Comparison of ENCODE assay signal across 20 cellular contexts in the genomic region with DNA sequence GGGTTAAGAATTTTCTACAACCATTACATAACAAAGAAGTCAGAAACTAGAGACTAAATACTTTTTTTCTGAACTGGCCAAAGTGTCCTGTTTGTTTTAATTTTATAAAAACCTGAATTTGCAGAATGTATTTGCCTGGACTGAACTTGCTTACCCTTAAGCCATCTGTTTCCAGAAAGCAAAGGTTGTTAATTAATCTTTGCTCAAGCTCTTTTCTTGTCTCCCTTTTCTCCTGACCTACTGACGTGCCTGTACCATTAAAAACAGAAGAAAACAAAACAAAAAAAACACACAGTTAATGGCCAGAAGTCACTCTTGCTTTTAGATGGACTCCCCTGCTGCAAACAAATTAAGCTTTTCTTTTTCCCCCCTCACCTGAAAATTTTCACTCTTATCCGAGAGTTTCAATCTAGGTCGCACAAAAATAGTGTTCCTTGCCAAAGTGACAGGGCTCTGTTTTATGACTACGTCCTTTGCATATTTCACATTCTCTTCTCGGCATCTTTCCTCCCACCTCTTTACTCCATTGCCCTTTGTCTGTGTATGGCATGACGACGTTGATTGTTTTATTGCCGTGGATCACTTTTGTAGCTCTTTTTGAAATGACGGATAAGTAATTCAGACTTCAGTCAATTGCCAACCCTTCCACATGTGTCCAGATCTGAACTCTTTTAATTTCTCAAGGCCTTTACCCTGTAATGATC.
DNase-seq lines count a peak whose midpoint lies in the region; ATAC-seq, FAIRE-seq and TF ChIP-seq lines count a peak whose summit lies in the region.
"Had no signal": no experiment of that assay in that cellular context is flagged by ENCODE, and none has a peak within 500 bp of the region (broad histone marks: within the 10 kb centered on the region; RNA-seq: fewer than 3 reads in every experiment).

No MANE protein-coding gene starts in this region.

- POLR2A ChIA-PET in Caco-2 (lab: Charles Lee) = no interaction called here

- H3K27ac Mint-ChIP-seq in Caco-2 (ENCODE audit: unreplicated experiment) = peak overlapping the region; percentile 9
- peak overlapping the region; percentile 60 for H3K27ac Mint-ChIP-seq in nephron progenitor cell
- H3K27ac Mint-ChIP-seq in activated T-helper 2 cell treated with anti-CD3 and anti-CD28 coated beads, Interferon-gamma antibody, Interleukin-2, Interleukin-4, amounts not matched to agents 10 μg/mL and 5 μg/mL and 100 μg/mL, durations not matched to agents 14 hours and 24 hours and 36 hours = no peak overlapping the region
- no peak overlapping the region for H3K27ac Mint-ChIP-seq in effector memory CD8-positive, alpha-beta T cell
- H3K27ac Mint-ChIP-seq: CD4-positive, alpha-beta T cell had no signal

- H3K4me1 ChIP-seq in Caco-2 = no peaks in the 10 kb centered on the region; the same call in 1 of the 2 replicates
- H3K4me1 ChIP-seq: SJCRH30 had no signal

- peak; percentile 97 for FAIRE-seq in islet of Langerhans (lab: Jason Lieb, UNC)
- FAIRE-seq: GM12891 had no signal

- H3K4me3 Mint-ChIP-seq in Caco-2 (ENCODE audit: unreplicated experiment) (peak overlapping the region; percentile 52), nephron progenitor cell (no peak overlapping the region)
- H3K4me3 Mint-ChIP-seq in activated T-helper 2 cell treated with anti-CD3 and anti-CD28 coated beads, Interferon-gamma antibody, Interleukin-2, Interleukin-4, amounts not matched to agents 10 μg/mL and 5 μg/mL and 100 μg/mL, durations not matched to agents 14 hours and 24 hours and 36 hours (ENCODE audit: low read depth) = no peak overlapping the region
- H3K4me3 Mint-ChIP-seq in effector memory CD8-positive, alpha-beta T cell = no peak overlapping the region
- H3K4me3 Mint-ChIP-seq: CD4-positive, alpha-beta T cell had no signal

- H3K27me3 ChIP-seq in Caco-2 (replicated peaks; ENCODE audit: control insufficient read depth, insufficient read depth, low read length) = no peaks in the 10 kb centered on the region
- H3K27me3 ChIP-seq: SJCRH30 had no signal

- no peak overlapping the region for H3K4me3 ChIP-seq in Caco-2 (ENCODE audit: low read depth, low read length)
- H3K4me3 ChIP-seq: SJCRH30 had no signal

- H3K27me3 Mint-ChIP-seq in Caco-2 (ENCODE audit: insufficient read depth, unreplicated experiment) (no peaks in the 10 kb centered on the region), nephron progenitor cell (ENCODE audit: low read depth, poor library complexity) (no peaks in the 10 kb centered on the region)
- no peaks in the 10 kb centered on the region for H3K27me3 Mint-ChIP-seq in activated T-helper 2 cell treated with anti-CD3 and anti-CD28 coated beads, Interferon-gamma antibody, Interleukin-2, Interleukin-4, amounts not matched to agents 10 μg/mL and 5 μg/mL and 100 μg/mL, durations not matched to agents 14 hours and 24 hours and 36 hours (ENCODE audit: low read depth)
- no peaks in the 10 kb centered on the region for H3K27me3 Mint-ChIP-seq in effector memory CD8-positive, alpha-beta T cell
- H3K27me3 Mint-ChIP-seq: CD4-positive, alpha-beta T cell had no signal

- TF ChIP-seq CTCF in Caco-2 (IDR thresholded peaks at IDR 0.05; ENCODE audit: insufficient read depth in 1 of 2, low read depth in 1 of 2, low read length in 1 of 2, severe bottlenecking in 1 of 2, unreplicated experiment in 1 of 2) = no peak
- no peak for TF ChIP-seq CTCF in nephron progenitor cell (IDR thresholded peaks at IDR 0.05)
- no peak for TF ChIP-seq CTCF in GM10266 (IDR thresholded peaks at IDR 0.05; ENCODE audit: control insufficient read depth, insufficient read depth, low read depth, missing control alignments)

- ATAC-seq in effector memory CD8-positive, alpha-beta T cell (replicated peaks) = no peak
- ATAC-seq: Panc1 had no signal

- DNase-seq in Caco-2 = peak; percentile 14 to 47
- DNase-seq in NCI-H69 (lab: John Stamatoyannopoulos, UW) = peak; percentile 34
- DNase-seq in nephron progenitor cell = no peak
- no peak for DNase-seq in activated T-helper 2 cell treated with anti-CD3 and anti-CD28 coated beads, Interferon-gamma antibody, Interleukin-2, Interleukin-4, amounts not matched to agents 10 μg/mL and 5 μg/mL and 100 μg/mL, durations not matched to agents 14 hours and 24 hours and 36 hours (ENCODE audit: low spot score)
- no peak for DNase-seq in effector memory CD8-positive, alpha-beta T cell
- DNase-seq in GM10266 (ENCODE audit: extremely low spot score) = no peak
- no peak for DNase-seq in ureter (ENCODE audit: low spot score)
- DNase-seq: CD4-positive, alpha-beta T cell; DMS53; EL; H7; NCI-H1436; NCI-H2029; NCI-H2171 treated with DMSO at 0.1 percent for 48 hours; NCI-H446; NCI-H526 treated with DMSO at 0.1 percent for 48 hours; SJCRH30 had no signal

- no peaks in the 10 kb centered on the region for H3K36me3 ChIP-seq in Caco-2 (ENCODE audit: control insufficient read depth, insufficient read depth, low read length)
- H3K36me3 ChIP-seq: SJCRH30 had no signal

- CTCF ChIA-PET in Caco-2 (lab: Charles Lee) = no interaction called here

- no peaks in the 10 kb centered on the region for H3K9me3 ChIP-seq in Caco-2
- H3K9me3 ChIP-seq: SJCRH30 had no signal

- no peaks in the 10 kb centered on the region for H3K9me3 Mint-ChIP-seq in Caco-2 (ENCODE audit: unreplicated experiment)
- peaks cover 8% of the 10 kb centered on the region for H3K9me3 Mint-ChIP-seq in nephron progenitor cell
- H3K9me3 Mint-ChIP-seq in activated T-helper 2 cell treated with anti-CD3 and anti-CD28 coated beads, Interferon-gamma antibody, Interleukin-2, Interleukin-4, amounts not matched to agents 10 μg/mL and 5 μg/mL and 100 μg/mL, durations not matched to agents 14 hours and 24 hours and 36 hours = peaks cover 9% of the 10 kb centered on the region
- H3K9me3 Mint-ChIP-seq in effector memory CD8-positive, alpha-beta T cell = peaks cover 11 to 19% of the 10 kb centered on the region in 2 donors

- H3K36me3 Mint-ChIP-seq in Caco-2 (ENCODE audit: insufficient read depth, unreplicated experiment) (no peaks in the 10 kb centered on the region), nephron progenitor cell (ENCODE audit: low read depth) (no peaks in the 10 kb centered on the region)
- H3K36me3 Mint-ChIP-seq in activated T-helper 2 cell treated with anti-CD3 and anti-CD28 coated beads, Interferon-gamma antibody, Interleukin-2, Interleukin-4, amounts not matched to agents 10 μg/mL and 5 μg/mL and 100 μg/mL, durations not matched to agents 14 hours and 24 hours and 36 hours (ENCODE audit: low read depth) = no peaks in the 10 kb centered on the region
- no peaks in the 10 kb centered on the region for H3K36me3 Mint-ChIP-seq in effector memory CD8-positive, alpha-beta T cell (ENCODE audit: insufficient read depth)

- H3K4me1 Mint-ChIP-seq in Caco-2 (ENCODE audit: low read depth, unreplicated experiment) (peaks cover 8% of the 10 kb centered on the region), nephron progenitor cell (peaks cover 14% of the 10 kb centered on the region)
- H3K4me1 Mint-ChIP-seq in activated T-helper 2 cell treated with anti-CD3 and anti-CD28 coated beads, Interferon-gamma antibody, Interleukin-2, Interleukin-4, amounts not matched to agents 10 μg/mL and 5 μg/mL and 100 μg/mL, durations not matched to agents 14 hours and 24 hours and 36 hours (ENCODE audit: low read depth) = no peaks in the 10 kb centered on the region
- H3K4me1 Mint-ChIP-seq in effector memory CD8-positive, alpha-beta T cell (ENCODE audit: low read depth in 2 of 2) = no peaks in the 10 kb centered on the region

- BruUV-seq in Caco-2 (replicated peaks; lab: Mats Ljungman, UMichigan) = no TSS peak

- intact Hi-C loops in Caco-2 (cut with micrococcal nuclease; ENCODE audit: unreplicated experiment) = no loop called here
- intact Hi-C loops in activated T-helper 2 cell treated with anti-CD3 and anti-CD28 coated beads, Interferon-gamma antibody, Interleukin-2, Interleukin-4, amounts not matched to agents 10 μg/mL and 5 μg/mL and 100 μg/mL, durations not matched to agents 14 hours and 24 hours and 36 hours (cut with micrococcal nuclease) = no loop called here

Comparison
In these comparisons a context has a peak if more than half of its experiments do, and no peak if none do; other contexts are left out.
1. DNase-seq: peak in Caco-2 (2 of 2) and NCI-H69 (single experiment); none in nephron progenitor cell (single experiment), activated T-helper 2 cell treated with anti-CD3 and anti-CD28 coated beads, Interferon-gamma antibody, Interleukin-2, Interleukin-4, amounts not matched to agents 10 μg/mL and 5 μg/mL and 100 μg/mL, durations not matched to agents 14 hours and 24 hours and 36 hours (single experiment), effector memory CD8-positive, alpha-beta T cell (0 of 3), GM10266 (single experiment) and ureter (single experiment).
2. H3K27ac Mint-ChIP-seq: peak in Caco-2 (single experiment) and nephron progenitor cell (single experiment); none in activated T-helper 2 cell treated with anti-CD3 and anti-CD28 coated beads, Interferon-gamma antibody, Interleukin-2, Interleukin-4, amounts not matched to agents 10 μg/mL and 5 μg/mL and 100 μg/mL, durations not matched to agents 14 hours and 24 hours and 36 hours (single experiment) and effector memory CD8-positive, alpha-beta T cell (0 of 2).